Comparison of ENCODE assay signal across 10 cellular contexts in the genomic region with DNA sequence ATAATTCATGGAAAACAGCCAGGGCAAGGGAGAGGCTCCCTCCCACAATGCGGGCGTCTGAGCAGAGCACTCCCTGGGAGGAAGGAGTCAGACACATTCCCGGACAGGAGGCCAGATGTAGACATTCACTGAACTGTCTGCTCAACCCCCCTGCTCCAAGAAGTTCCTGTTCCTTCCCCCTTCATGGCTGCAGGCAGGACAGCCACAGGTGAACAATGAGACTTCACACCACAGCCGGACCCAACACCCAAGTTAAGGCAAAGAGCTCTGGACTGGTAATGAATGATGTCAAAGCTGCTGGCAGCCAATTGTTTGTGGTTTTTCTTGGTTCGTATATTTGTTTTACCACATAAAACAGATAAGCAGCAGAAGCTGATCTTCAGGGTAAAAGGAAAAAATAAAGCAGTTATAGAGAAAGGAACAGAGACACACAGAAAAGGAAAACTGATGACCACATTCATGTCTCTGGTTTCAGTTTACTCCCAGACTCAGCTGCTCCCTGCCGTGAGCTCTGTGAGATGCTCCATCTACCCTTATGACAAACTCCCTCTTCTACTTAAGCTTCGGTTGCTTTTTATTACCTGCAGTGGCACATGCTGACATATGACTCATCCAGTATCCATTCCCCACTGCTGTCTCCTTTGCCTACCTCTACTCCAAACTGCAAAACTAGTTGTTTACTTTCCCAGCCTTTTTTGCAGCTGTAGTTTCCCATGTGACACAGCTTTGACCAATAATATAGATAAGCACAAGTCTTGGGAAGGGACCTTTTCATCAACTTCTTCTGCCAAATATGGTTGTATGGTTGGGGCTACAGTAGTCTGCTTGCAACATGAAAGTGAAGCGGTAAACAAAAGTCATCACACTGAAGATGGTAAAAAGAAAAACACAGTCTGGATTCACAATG. TPM values are rescaled to one million over a fixed set of nuclear protein-coding genes. Genes with fewer than 3 reads are reported as not detected.
A peak's percentile ranks its signal among the peaks of the same experiment; 100 is the strongest.
DNase-seq lines count a peak whose midpoint lies in the region; ATAC-seq and TF ChIP-seq lines count a peak whose summit lies in the region.
"Had no signal": no experiment of that assay in that cellular context is flagged by ENCODE, and none has a peak within 500 bp of the region (broad histone marks: within the 10 kb centered on the region; RNA-seq: fewer than 3 reads in every experiment).

No MANE protein-coding gene starts in this region.

- ATAC-seq in gastroesophageal sphincter: peak; percentile 69

- DNase-seq in DMS 273 treated with DMSO at 0.1 percent for 48 hours (lab: John Stamatoyannopoulos, UW) (peak; percentile 22), SJSA1 (ENCODE audit: low read depth in 1 of 2, low spot score in 2 of 2) (peak; percentile 53 to 81), stomach (peak; percentile 47), GM20000 (ENCODE audit: low spot score) (no peak), DMS79 (lab: John Stamatoyannopoulos, UW) (no peak), cortex of kidney (lab: John Stamatoyannopoulos, UW) (no peak)
- DNase-seq: psoas muscle had no signal

- H3K27ac ChIP-seq in HEK293 (ENCODE audit: extremely low read depth, low read depth, low read length) (peak overlapping the region; percentile 43; the same call in 1 of the 2 replicates), SJSA1 (peak overlapping the region; percentile 21), gastroesophageal sphincter (peak overlapping the region in 2 of 4 donors; percentile 8 to 30), stomach (peak overlapping the region in 3 of 5 donors; percentile 24 to 68 (median 57))
- H3K27ac ChIP-seq: psoas muscle, SK-N-MC had no signal

- no peak overlapping the region for H3K4me3 ChIP-seq in HEK293 (ENCODE audit: low read depth, low read length)
- no peak overlapping the region for H3K4me3 ChIP-seq in SJSA1
- H3K4me3 ChIP-seq in gastroesophageal sphincter: no peak overlapping the region
- H3K4me3 ChIP-seq in stomach: peak overlapping the region in 1 of 4 donors; percentile 24
- H3K4me3 ChIP-seq: psoas muscle, SK-N-MC had no signal

- H3K36me3 ChIP-seq in HEK293 (ENCODE audit: control insufficient read depth in 2 of 2, insufficient read depth in 1 of 2, low read length in 2 of 2): peaks cover 0 to 75% of the 10 kb centered on the region in 2 experiments; a peak in 1 of 3 replicates
- peaks cover 70% of the 10 kb centered on the region for H3K36me3 ChIP-seq in SJSA1
- H3K36me3 ChIP-seq in gastroesophageal sphincter: peaks cover 0 to 91% of the 10 kb centered on the region in 2 donors
- H3K36me3 ChIP-seq in stomach: peaks cover 0 to 83% (median 66%) of the 10 kb centered on the region in 4 donors

- TF ChIP-seq POLR2A in gastroesophageal sphincter (IDR thresholded peaks at IDR 0.05) (no peak), stomach (IDR thresholded peaks at IDR 0.05) (no peak)

- no peaks in the 10 kb centered on the region for H3K27me3 ChIP-seq in SJSA1 (replicated peaks)
- no peaks in the 10 kb centered on the region for H3K27me3 ChIP-seq in gastroesophageal sphincter
- H3K27me3 ChIP-seq in stomach: no peaks in the 10 kb centered on the region

- TF ChIP-seq CTCF in HEK293 (tag by site-specific recombination; IDR thresholded peaks at IDR 0.05): no peak
- no peak for TF ChIP-seq CTCF in gastroesophageal sphincter (IDR thresholded peaks at IDR 0.05)
- TF ChIP-seq CTCF in stomach (IDR thresholded peaks at IDR 0.05): no peak
- no peak for TF ChIP-seq CTCF in GM20000 (IDR thresholded peaks at IDR 0.05; ENCODE audit: extremely low read depth, missing control alignments)

- H3K4me1 ChIP-seq in HEK293 (ENCODE audit: control insufficient read depth, insufficient read depth, low read length) (0 out of 2 replicates have a peak, but pooled peaks cover 8% of the 10 kb centered on the region), SJSA1 (replicated peaks) (peaks cover 43% of the 10 kb centered on the region), gastroesophageal sphincter (peaks cover 0 to 5% (median 0%) of the 10 kb centered on the region in 3 donors), stomach (peaks cover 0 to 29% (median 16%) of the 10 kb centered on the region in 4 donors)
- H3K4me1 ChIP-seq: psoas muscle had no signal

- CTCF ChIA-PET in HEK293 (lab: Yijun Ruan, JAX): interaction anchor here (0.8 to 2.2 kb wide), 7 partner anchors 9 to 397 kb away, joined by 3 to 16 read pairs (median 5); no protein-coding TSS in a partner anchor

- no peak for TF ChIP-seq EP300 in gastroesophageal sphincter (IDR thresholded peaks at IDR 0.05)
- no peak for TF ChIP-seq EP300 in stomach (IDR thresholded peaks at IDR 0.05)

- 35 to 41% methylated on average over 5 of the region's 8 CpGs for WGBS in gastroesophageal sphincter (ENCODE audit: low coverage in 1 of 2), 2 donors
- 14 to 39% (median 23%) methylated on average over 8 of the region's 8 CpGs for WGBS in stomach, 5 donors

- intact Hi-C loops in stomach (cut with DNase I; ENCODE audit: low total_unique reads): no loop called here

- POLR2A ChIA-PET in HEK293 (lab: Yijun Ruan, JAX): interaction anchor here (0.6 to 1.6 kb wide), 3 partner anchors 12 to 33 kb away, joined by 3 to 10 read pairs (median 5); partner anchors contain the start of gene DZIP1L

- H3K9me3 ChIP-seq in HEK293 (ENCODE audit: control insufficient read depth, insufficient read depth, low read depth, low read length) (no peaks in the 10 kb centered on the region), SJSA1 (replicated peaks) (no peaks in the 10 kb centered on the region), gastroesophageal sphincter (no peaks in the 10 kb centered on the region), stomach (no peaks in the 10 kb centered on the region)
- H3K9me3 ChIP-seq: psoas muscle had no signal

TF ChIP-seq in HEK293, 187 proteins besides CTCF, POLR2A, EP300 and RAD21 (continues in another document):
- peak; percentile 99 for TF ChIP-seq FEZF1 (tag by site-specific recombination; IDR thresholded peaks at IDR 0.05)
- no peak for TF ChIP-seq SALL2 (tag by site-specific recombination; IDR thresholded peaks at IDR 0.05; ENCODE audit: borderline replicate concordance)
- TF ChIP-seq, protein P1, sequence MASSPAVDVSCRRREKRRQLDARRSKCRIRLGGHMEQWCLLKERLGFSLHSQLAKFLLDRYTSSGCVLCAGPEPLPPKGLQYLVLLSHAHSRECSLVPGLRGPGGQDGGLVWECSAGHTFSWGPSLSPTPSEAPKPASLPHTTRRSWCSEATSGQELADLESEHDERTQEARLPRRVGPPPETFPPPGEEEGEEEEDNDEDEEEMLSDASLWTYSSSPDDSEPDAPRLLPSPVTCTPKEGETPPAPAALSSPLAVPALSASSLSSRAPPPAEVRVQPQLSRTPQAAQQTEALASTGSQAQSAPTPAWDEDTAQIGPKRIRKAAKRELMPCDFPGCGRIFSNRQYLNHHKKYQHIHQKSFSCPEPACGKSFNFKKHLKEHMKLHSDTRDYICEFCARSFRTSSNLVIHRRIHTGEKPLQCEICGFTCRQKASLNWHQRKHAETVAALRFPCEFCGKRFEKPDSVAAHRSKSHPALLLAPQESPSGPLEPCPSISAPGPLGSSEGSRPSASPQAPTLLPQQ (tag by site-specific recombination; IDR thresholded peaks at IDR 0.05): peak; percentile 75
- TF ChIP-seq KLF17 (tag by site-specific recombination; IDR thresholded peaks at IDR 0.05): peak; percentile 86
- peak; percentile 95 for TF ChIP-seq MZF1 (tag by site-specific recombination; IDR thresholded peaks at IDR 0.05; ENCODE audit: borderline replicate concordance)
- TF ChIP-seq ZNF362 (tag by site-specific recombination; IDR thresholded peaks at IDR 0.05): peak; percentile 92
- peak; percentile 87 for TF ChIP-seq PRDM6 (tag by site-specific recombination; IDR thresholded peaks at IDR 0.05)
- TF ChIP-seq ZNF133 (tag by site-specific recombination; IDR thresholded peaks at IDR 0.05): no peak
- peak; percentile 59; the same call in 1 of the 2 replicates for TF ChIP-seq ZNF600 (tag by site-specific recombination; IDR thresholded peaks at IDR 0.05)
- peak; percentile 38 for TF ChIP-seq GLIS1 (tag by site-specific recombination; IDR thresholded peaks at IDR 0.05)

RNA-seq across cellular contexts. Expression of gene DZIP1L, which starts 33.1 kb away (rescaled TPM):
- 18.1 and 24.0 TPM in 2 replicates for total RNA-seq in SJSA1 (2014; rRNA removed; shearing (Covaris generic))
- 10 to 100 TPM in 3 of 4 donors, 1 to 10 TPM in 1; 5.3 to 47.9 (median 18.6) TPM for total RNA-seq in gastroesophageal sphincter
- total RNA-seq in stomach: 10 to 100 TPM in 3 of 5 donors, 1 to 10 TPM in 1, under 1 TPM in 1; 0.29 to 41.9 (median 16.1) TPM
- 1 to 10 TPM in 2 of 3 donors, under 1 TPM in 1; 0.61 to 3.1 (median 2.7) TPM for polyA plus RNA-seq in stomach

RNA-seq across cellular contexts. Expression of gene A4GNT, which starts 49.9 kb away (rescaled TPM):
- not detected in 2 replicates for total RNA-seq in SJSA1 (2014; rRNA removed; shearing (Covaris generic))
- under 1 TPM in 1 of 4 donors, not detected in 3; 0.46 TPM for total RNA-seq in gastroesophageal sphincter
- 10 to 100 TPM in 3 of 5 donors, 1 to 10 TPM in 1, not detected in 1; 5.4 to 19.8 (median 15.7) TPM for total RNA-seq in stomach
- polyA plus RNA-seq in stomach: 1 to 10 TPM in 1 of 3 donors, under 1 TPM in 2; 0.62 to 7.2 (median 0.76) TPM
- total RNA-seq: psoas muscle had no signal
- polyA plus RNA-seq: psoas muscle had no signal

Comparison
In these comparisons a context has a peak if more than half of its experiments do, and no peak if none do; other contexts are left out.
1. DNase-seq: peak in DMS 273 treated with DMSO at 0.1 percent for 48 hours (single experiment), SJSA1 (2 of 2) and stomach (single experiment); none in GM20000 (single experiment), DMS79 (single experiment) and cortex of kidney (single experiment).